Comparison of ENCODE assay signal across 18 cellular contexts in the genomic region with DNA sequence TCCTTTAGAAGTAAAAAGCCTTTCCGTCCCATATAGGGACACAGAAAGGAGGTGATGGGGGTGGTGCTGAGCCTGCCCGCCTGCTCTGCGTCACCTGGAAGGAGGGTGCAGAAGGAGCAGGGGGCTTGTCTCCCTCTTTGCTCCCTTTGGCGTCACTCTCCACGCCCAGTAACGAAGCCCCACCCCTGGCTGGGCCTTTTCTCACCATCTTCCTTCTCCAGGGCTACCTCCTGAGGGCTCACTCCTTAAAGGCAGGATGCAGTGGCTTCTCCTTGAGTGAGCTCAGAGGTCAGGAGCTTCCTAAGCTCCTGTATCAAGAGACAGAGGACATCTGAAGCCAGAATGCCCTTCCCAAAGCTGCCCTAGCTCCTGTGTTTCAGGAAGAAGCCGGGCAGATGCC. TPM values are rescaled to one million over a fixed set of nuclear protein-coding genes. Genes with fewer than 3 reads are reported as not detected.
A peak's percentile ranks its signal among the peaks of the same experiment; 100 is the strongest.
DNase-seq lines count a peak whose midpoint lies in the region; ATAC-seq and TF ChIP-seq lines count a peak whose summit lies in the region.
"Had no signal": no experiment of that assay in that cellular context is flagged by ENCODE, and none has a peak within 500 bp of the region (broad histone marks: within the 10 kb centered on the region; RNA-seq: fewer than 3 reads in every experiment).

No MANE protein-coding gene starts in this region.

- H3K36me3 ChIP-seq in mesenchymal stem cell (ENCODE audit: control insufficient read depth in 1 of 2, insufficient read depth in 2 of 2, low read depth in 1 of 2, low read length in 2 of 2): no peaks in the 10 kb centered on the region

- no peak overlapping the region for H3K14ac ChIP-seq in mesenchymal stem cell (ENCODE audit: low read length in 2 of 2)

- H2BK15ac ChIP-seq in mesenchymal stem cell (ENCODE audit: low read depth, poor library complexity, severe bottlenecking): peak overlapping the region; percentile 3

- no peak overlapping the region for H2AK5ac ChIP-seq in mesenchymal stem cell (ENCODE audit: low read length, severe bottlenecking)

- no peak for TF ChIP-seq CTCF in dorsolateral prefrontal cortex (IDR thresholded peaks at IDR 0.05 in 54 of 56, conservative IDR thresholded peaks at IDR 0.05 in 2 of 56; ENCODE audit: low read depth in 1 of 56, partially characterized antibody in 56 of 56)

- H2AFZ ChIP-seq in mesenchymal stem cell (ENCODE audit: low read depth, low read length): no peak overlapping the region

- ATAC-seq in activated T-cell treated with anti-CD3 and anti-CD28 coated beads, Interleukin-2, amount 50 U/mL, for 72 hours (replicated peaks in 1 of 2): no peak
- no peak for ATAC-seq in HG02763 (IDR thresholded peaks at IDR 0.05; ENCODE audit: unreplicated experiment)
- ATAC-seq: PC-3 had no signal

- no peak overlapping the region for H3K4me3 ChIP-seq in dorsolateral prefrontal cortex
- H3K4me3 ChIP-seq in mesenchymal stem cell (ENCODE audit: insufficient read depth in 1 of 2, low read depth in 1 of 2, low read length in 2 of 2): no peak overlapping the region

- peak overlapping the region; percentile 35 for H3K27ac Mint-ChIP-seq in activated T-cell treated with anti-CD3 and anti-CD28 coated beads, Interleukin-2, amount 50 U/mL, for 72 hours
- H3K27ac Mint-ChIP-seq: B cell had no signal

- no peak overlapping the region for H3K18ac ChIP-seq in mesenchymal stem cell (ENCODE audit: low read depth in 1 of 2, low read length in 2 of 2)

- H3K9ac ChIP-seq in mesenchymal stem cell (ENCODE audit: low read length): no peak overlapping the region
- H3K9ac ChIP-seq: KMS-11 had no signal

- 53% methylated on average over 7 of the region's 7 CpGs for WGBS in mesenchymal stem cell

- H3K9me3 ChIP-seq in mesenchymal stem cell (ENCODE audit: control insufficient read depth, low read length): no peaks in the 10 kb centered on the region

- H3K27me3 Mint-ChIP-seq in activated T-cell treated with anti-CD3 and anti-CD28 coated beads, Interleukin-2, amount 50 U/mL, for 72 hours (ENCODE audit: low read depth): no peaks in the 10 kb centered on the region
- H3K27me3 Mint-ChIP-seq: B cell; CD4-positive, CD25-positive, alpha-beta regulatory T cell had no signal

- H2BK12ac ChIP-seq in mesenchymal stem cell (ENCODE audit: low read length in 2 of 2): no peak overlapping the region

- no peaks in the 10 kb centered on the region for H3K9me3 Mint-ChIP-seq in activated T-cell treated with anti-CD3 and anti-CD28 coated beads, Interleukin-2, amount 50 U/mL, for 72 hours
- H3K9me3 Mint-ChIP-seq: CD4-positive, CD25-positive, alpha-beta regulatory T cell had no signal

- no peaks in the 10 kb centered on the region for H3K27me3 ChIP-seq in dorsolateral prefrontal cortex
- H3K27me3 ChIP-seq in mesenchymal stem cell (ENCODE audit: control insufficient read depth in 1 of 2, insufficient read depth in 1 of 2, low read length in 2 of 2): no peaks in the 10 kb centered on the region

- peaks cover 15% of the 10 kb centered on the region for H3K4me1 Mint-ChIP-seq in activated T-cell treated with anti-CD3 and anti-CD28 coated beads, Interleukin-2, amount 50 U/mL, for 72 hours (ENCODE audit: low read depth)
- H3K4me1 Mint-ChIP-seq: B cell had no signal

- no peak overlapping the region for H4K8ac ChIP-seq in mesenchymal stem cell (ENCODE audit: low read length)

- H3K27ac ChIP-seq in dorsolateral prefrontal cortex (peak overlapping the region; percentile 9 to 99 (median 93)), mesenchymal stem cell (ENCODE audit: low read length, poor library complexity, severe bottlenecking) (no peak overlapping the region)
- H3K27ac ChIP-seq: KMS-11 had no signal

- intact Hi-C loops in dorsolateral prefrontal cortex (cut with DNase I) (loop anchor here in 1 of 2 donors (5.0 kb wide), 1 partner anchor 33 kb away; a partner anchor contains a TSS), posterior cingulate gyrus (cut with DNase I) (no loop called here)

- no peak overlapping the region for H3K4me2 ChIP-seq in mesenchymal stem cell (ENCODE audit: low read length, poor library complexity, severe bottlenecking)
- H3K4me2 ChIP-seq: KMS-11 had no signal

- H2BK5ac ChIP-seq in mesenchymal stem cell (ENCODE audit: low read depth, low read length, poor library complexity, severe bottlenecking): no peak overlapping the region

- H3K79me1 ChIP-seq in mesenchymal stem cell (replicated peaks; ENCODE audit: low read length, poor library complexity, severe bottlenecking): peaks cover 6% of the 10 kb centered on the region

- H2BK120ac ChIP-seq in mesenchymal stem cell (ENCODE audit: low read depth, low read length): no peak overlapping the region

- H3K36me3 Mint-ChIP-seq in activated T-cell treated with anti-CD3 and anti-CD28 coated beads, Interleukin-2, amount 50 U/mL, for 72 hours (ENCODE audit: insufficient read depth in 2 of 2): no peaks in the 10 kb centered on the region

- no peak overlapping the region for H3K4ac ChIP-seq in mesenchymal stem cell (ENCODE audit: low read depth in 1 of 2, low read length in 2 of 2)

- no peaks in the 10 kb centered on the region for H3K4me1 ChIP-seq in mesenchymal stem cell (ENCODE audit: control insufficient read depth, insufficient read depth, low read depth, low read length)

- no peak overlapping the region for H4K91ac ChIP-seq in mesenchymal stem cell (ENCODE audit: low read length)

- no peak overlapping the region for H3K4me3 Mint-ChIP-seq in activated T-cell treated with anti-CD3 and anti-CD28 coated beads, Interleukin-2, amount 50 U/mL, for 72 hours
- H3K4me3 Mint-ChIP-seq: B cell; CD4-positive, CD25-positive, alpha-beta regulatory T cell had no signal

- no peak for DNase-seq in activated T-cell treated with anti-CD3 and anti-CD28 coated beads, Interleukin-2, amount 50 U/mL, for 72 hours
- DNase-seq in activated T-cell treated with anti-CD3 and anti-CD28 coated beads, Interleukin-2, amount 50 U/mL, for 48 hours: no peak
- no peak for DNase-seq in dorsolateral prefrontal cortex
- DNase-seq in mesenchymal stem cell: no peak
- DNase-seq in putamen (ENCODE audit: low spot score): no peak
- no peak for DNase-seq in posterior cingulate gyrus
- DNase-seq in GM19240 (ENCODE audit: insufficient read length, low spot score): no peak
- DNase-seq: 8988T; CD4-positive, CD25-positive, alpha-beta regulatory T cell; DMS 273 treated with DMSO at 0.1 percent for 48 hours; NCI-H1436 treated with DMSO at 0.1 percent for 48 hours; NCI-H2029 treated with DMSO at 0.1 percent for 48 hours; NCI-H2171; PC-3; RPMI8226 had no signal

- no peak overlapping the region for H3K23ac ChIP-seq in mesenchymal stem cell (ENCODE audit: low read length in 2 of 2)

RNA-seq across cellular contexts. Expression of a gene that starts 31.5 kb away (rescaled TPM):
- total RNA-seq in activated T-cell treated with anti-CD3 and anti-CD28 coated beads, Interleukin-2, amount 50 U/mL, for 72 hours: 10 to 100 TPM in 1 of 2 donors, 1 to 10 TPM in 1; 8.2 to 13.6 TPM
- 100 to 1,000 TPM in 13 of 120 experiments, 10 to 100 TPM in 107; 36.6 to 170 (median 68.2) TPM for total RNA-seq in dorsolateral prefrontal cortex
- polyA plus RNA-seq in mesenchymal stem cell (2013, experiment 1 of 2): 2.0 TPM
- polyA plus RNA-seq in mesenchymal stem cell (2013, experiment 2 of 2): 2.3 TPM
